16 cellular contexts compared by ENCODE assay signal in the genomic region with DNA sequence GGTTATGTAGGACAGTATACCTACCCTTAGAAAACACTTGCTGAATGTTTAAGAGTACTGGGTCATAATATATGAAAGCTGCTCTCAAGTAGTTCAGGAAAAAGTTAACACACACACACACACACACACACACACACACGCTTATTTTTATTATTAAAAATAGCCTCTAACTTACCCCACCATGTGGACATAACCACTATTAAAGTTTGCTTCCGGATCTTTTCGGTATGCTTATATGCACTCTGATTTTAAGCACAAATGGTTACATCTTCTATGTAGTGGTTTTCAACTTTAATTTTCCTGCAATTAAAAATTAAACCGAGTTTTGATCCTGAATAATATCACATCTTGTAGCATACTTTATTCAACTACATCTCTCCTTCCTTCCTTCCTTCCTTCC.
A peak's percentile ranks its signal among the peaks of the same experiment; 100 is the strongest.
DNase-seq lines count a peak whose midpoint lies in the region; ATAC-seq and TF ChIP-seq lines count a peak whose summit lies in the region.
"Had no signal": no experiment of that assay in that cellular context is flagged by ENCODE, and none has a peak within 500 bp of the region (broad histone marks: within the 10 kb centered on the region; RNA-seq: fewer than 3 reads in every experiment).

No MANE protein-coding gene starts in this region.

- H3K4me1 ChIP-seq in breast epithelium: no peaks in the 10 kb centered on the region
- peaks cover 44% of the 10 kb centered on the region for H3K4me1 ChIP-seq in lower lobe of right lung
- H3K4me1 ChIP-seq in endodermal cell (ENCODE audit: control insufficient read depth, insufficient read depth, low read length): peaks cover 8% of the 10 kb centered on the region
- H3K4me1 ChIP-seq: BE2C had no signal

- DNase-seq in MCF 10A (ENCODE audit: unreplicated experiment) (no peak), breast epithelium (ENCODE audit: low spot score in 2 of 2) (no peak), T-helper 17 cell (no peak), lower lobe of right lung (no peak), NCI-H774 (lab: John Stamatoyannopoulos, UW) (no peak), MV-4-11 (lab: John Stamatoyannopoulos, UW) (no peak), endodermal cell (no peak), dorsolateral prefrontal cortex (no peak)
- DNase-seq: BE2C, KBM-7, NCI-H1092, NCI-H2227 treated with DMSO at 0.1 percent for 48 hours, NCI-H524, SHP77 treated with DMSO at 0.1 percent for 48 hours had no signal

- no peaks in the 10 kb centered on the region for H3K27me3 Mint-ChIP-seq in MCF 10A (ENCODE audit: insufficient read depth, unreplicated experiment)
- no peaks in the 10 kb centered on the region for H3K27me3 Mint-ChIP-seq in T-helper 17 cell
- H3K27me3 Mint-ChIP-seq in endodermal cell (ENCODE audit: insufficient read depth): no peaks in the 10 kb centered on the region

- no peak overlapping the region for H3K9ac ChIP-seq in endodermal cell (ENCODE audit: extremely low read depth, low read length, poor library complexity, severe bottlenecking)

- intact Hi-C loops in MCF 10A (cut with micrococcal nuclease): loop anchor here (5.0 to 10.0 kb wide), 2 partner anchors 170 to 382 kb away; no protein-coding TSS in a partner anchor
- intact Hi-C loops in breast epithelium (cut with DNase I; ENCODE audit: low total_unique reads): no loop called here
- intact Hi-C loops in lower lobe of right lung (cut with DNase I): no loop called here
- intact Hi-C loops in dorsolateral prefrontal cortex (cut with DNase I): loop anchor here (5.0 to 10.0 kb wide), 5 partner anchors 85 to 600 kb away; a partner anchor contains a TSS

- H3K9me3 Mint-ChIP-seq in MCF 10A (ENCODE audit: unreplicated experiment) (no peaks in the 10 kb centered on the region), endodermal cell (no peaks in the 10 kb centered on the region)

- ATAC-seq in T-helper 17 cell: no peak
- ATAC-seq in lower lobe of right lung: no peak
- ATAC-seq: GM12878 had no signal

- H3K27me3 ChIP-seq in breast epithelium: no peaks in the 10 kb centered on the region
- H3K27me3 ChIP-seq in lower lobe of right lung (ENCODE audit: low read depth): no peaks in the 10 kb centered on the region
- H3K27me3 ChIP-seq in endodermal cell (ENCODE audit: control insufficient read depth, insufficient read depth, low read length, poor library complexity, severe bottlenecking): no peaks in the 10 kb centered on the region
- H3K27me3 ChIP-seq in dorsolateral prefrontal cortex: no peaks in the 10 kb centered on the region
- H3K27me3 ChIP-seq: BE2C had no signal

- TF ChIP-seq CTCF in MCF 10A (IDR thresholded peaks at IDR 0.05; ENCODE audit: unreplicated experiment) (no peak), breast epithelium (IDR thresholded peaks at IDR 0.05) (no peak), lower lobe of right lung (IDR thresholded peaks at IDR 0.05) (no peak), endodermal cell (conservative IDR thresholded peaks at IDR 0.05) (no peak), dorsolateral prefrontal cortex (IDR thresholded peaks at IDR 0.05 in 54 of 56, conservative IDR thresholded peaks at IDR 0.05 in 2 of 56; ENCODE audit: low read depth in 1 of 56, partially characterized antibody in 56 of 56) (no peak)

- H3K36me3 ChIP-seq in breast epithelium: no peaks in the 10 kb centered on the region
- H3K36me3 ChIP-seq in lower lobe of right lung: no peaks in the 10 kb centered on the region
- no peaks in the 10 kb centered on the region for H3K36me3 ChIP-seq in endodermal cell (ENCODE audit: control insufficient read depth, insufficient read depth, low read length)
- H3K36me3 ChIP-seq: BE2C had no signal

- H3K27ac ChIP-seq in breast epithelium (no peak overlapping the region), lower lobe of right lung (peak overlapping the region; percentile 13), endodermal cell (ENCODE audit: low read depth, low read length) (no peak overlapping the region), dorsolateral prefrontal cortex (no peak overlapping the region)
- H3K27ac ChIP-seq: 22Rv1 had no signal

- TF ChIP-seq POLR2A in breast epithelium (IDR thresholded peaks at IDR 0.05): no peak

- H3K4me3 Mint-ChIP-seq in MCF 10A (ENCODE audit: unreplicated experiment) (no peak overlapping the region), T-helper 17 cell (no peak overlapping the region), endodermal cell (no peak overlapping the region)

- H3K9me3 ChIP-seq in breast epithelium: no peaks in the 10 kb centered on the region
- no peaks in the 10 kb centered on the region for H3K9me3 ChIP-seq in T-helper 17 cell (ENCODE audit: control insufficient read depth, low read length, poor library complexity, severe bottlenecking)
- H3K9me3 ChIP-seq in lower lobe of right lung: no peaks in the 10 kb centered on the region
- no peaks in the 10 kb centered on the region for H3K9me3 ChIP-seq in endodermal cell (ENCODE audit: control insufficient read depth, low read length)
- H3K9me3 ChIP-seq: BE2C had no signal

- H3K27ac Mint-ChIP-seq in MCF 10A (ENCODE audit: low read depth, unreplicated experiment): peak overlapping the region; percentile 55
- peak overlapping the region; percentile 51 for H3K27ac Mint-ChIP-seq in T-helper 17 cell
- H3K27ac Mint-ChIP-seq in endodermal cell: no peak overlapping the region

- CTCF ChIA-PET in MCF 10A (lab: Yijun Ruan, JAX): no interaction called here

- H3K4me1 Mint-ChIP-seq in MCF 10A (ENCODE audit: insufficient read depth, unreplicated experiment) (peaks cover 35% of the 10 kb centered on the region), T-helper 17 cell (peaks cover 27% of the 10 kb centered on the region), endodermal cell (peaks cover 35% of the 10 kb centered on the region)

- WGBS in endodermal cell (ENCODE audit: insufficient coverage in 1 of 2, insufficient read length in 1 of 2), 2 experiments: 89 to 97% methylated on average over 3 to 4 of the region's 4 CpGs

- no TSS peak for BruUV-seq in MCF 10A (replicated peaks; lab: Mats Ljungman, UMichigan)

- peaks cover 13% of the 10 kb centered on the region for H3K36me3 Mint-ChIP-seq in MCF 10A (ENCODE audit: insufficient read depth, unreplicated experiment)
- no peaks in the 10 kb centered on the region for H3K36me3 Mint-ChIP-seq in T-helper 17 cell (ENCODE audit: low read depth)
- no peaks in the 10 kb centered on the region for H3K36me3 Mint-ChIP-seq in endodermal cell (ENCODE audit: low read depth)

- POLR2A ChIA-PET in MCF 10A (lab: Yijun Ruan, JAX): no interaction called here

- no peak overlapping the region for H3K4me3 ChIP-seq in breast epithelium
- no peak overlapping the region for H3K4me3 ChIP-seq in lower lobe of right lung
- H3K4me3 ChIP-seq in endodermal cell (ENCODE audit: low read length): no peak overlapping the region
- H3K4me3 ChIP-seq in dorsolateral prefrontal cortex: no peak overlapping the region
- H3K4me3 ChIP-seq: GM12878 had no signal

Comparison
In these comparisons a context has a peak if more than half of its experiments do, and no peak if none do; other contexts are left out.
1. intact Hi-C loops: an anchor here in MCF 10A (5.0 to 10.0 kb wide) and dorsolateral prefrontal cortex (5.0 to 10.0 kb wide); none called in breast epithelium and lower lobe of right lung.